Comparison of ENCODE assay signal across 10 cellular contexts in genomic region chr5:67149933-67150523, GRCh38. TPM values are rescaled to one million over a fixed set of nuclear protein-coding genes. Genes with fewer than 3 reads are reported as not detected.
DNase-seq lines count a peak whose midpoint lies in the region; ATAC-seq and TF ChIP-seq lines count a peak whose summit lies in the region.
"Had no signal": no experiment of that assay in that cellular context is flagged by ENCODE, and none has a peak within 500 bp of the region (broad histone marks: within the 10 kb centered on the region; RNA-seq: fewer than 3 reads in every experiment).

No MANE protein-coding gene starts in this region.

- ATAC-seq in SK-N-SH treated with all-trans-retinoic acid at 6 μM for 48 hours: peak; percentile 80; the same call in 2 of the 3 replicates

- peak; percentile 19 for TF ChIP-seq CTCF in glutamatergic neuron (IDR thresholded peaks at IDR 0.05; ENCODE audit: partially characterized antibody, unreplicated experiment)

- peaks cover 7% of the 10 kb centered on the region for H3K4me1 Mint-ChIP-seq in glutamatergic neuron (ENCODE audit: low read depth, unreplicated experiment)
- H3K4me1 Mint-ChIP-seq: B cell had no signal

- H3K9me3 Mint-ChIP-seq in glutamatergic neuron (ENCODE audit: unreplicated experiment): no peaks in the 10 kb centered on the region

- peak; percentile 8 for DNase-seq in NCI-H1105 treated with DMSO at 0.1 percent for 48 hours (lab: John Stamatoyannopoulos, UW)
- no peak for DNase-seq in NCI-H1105 (lab: John Stamatoyannopoulos, UW)
- DNase-seq in glutamatergic neuron: no peak
- DNase-seq in stromal cell of bone marrow (ENCODE audit: low read depth): peak; percentile 21
- DNase-seq in CD1c-positive myeloid dendritic cell (ENCODE audit: extremely low spot score): no peak
- DNase-seq in activated gamma-delta T cell (lab: John Stamatoyannopoulos, UW): no peak
- DNase-seq in NCI-H187 (lab: John Stamatoyannopoulos, UW): no peak
- DNase-seq: NK-92 treated with Interleukin-12 subunit alpha and Interleukin-12 subunit beta, amount 100 ng/mL, for 24 hours had no signal

- H3K36me3 Mint-ChIP-seq in glutamatergic neuron (ENCODE audit: unreplicated experiment): no peaks in the 10 kb centered on the region

- H3K27ac Mint-ChIP-seq in glutamatergic neuron (ENCODE audit: unreplicated experiment): no peak overlapping the region
- H3K27ac Mint-ChIP-seq: B cell had no signal

- H3K4me3 Mint-ChIP-seq in glutamatergic neuron (ENCODE audit: unreplicated experiment): no peak overlapping the region
- H3K4me3 Mint-ChIP-seq: B cell had no signal

- H3K27me3 Mint-ChIP-seq in glutamatergic neuron (ENCODE audit: unreplicated experiment): no peaks in the 10 kb centered on the region
- H3K27me3 Mint-ChIP-seq: B cell had no signal

TF ChIP-seq in SK-N-SH treated with all-trans-retinoic acid at 6 μM for 48 hours, 23 proteins besides CTCF, POLR2A, EP300 and RAD21:
- TF ChIP-seq TCF4 (CRISPR knock-in tag; IDR thresholded peaks at IDR 0.05; ENCODE audit: borderline replicate concordance) (no peak), TOX (CRISPR knock-in tag; IDR thresholded peaks at IDR 0.05; ENCODE audit: borderline replicate concordance) (no peak), ZFP3 (CRISPR knock-in tag; IDR thresholded peaks at IDR 0.05) (no peak), RARB (CRISPR knock-in tag; IDR thresholded peaks at IDR 0.05) (no peak), ZNF565 (CRISPR knock-in tag; conservative IDR thresholded peaks at IDR 0.05; ENCODE audit: low read depth) (no peak), ZFP30 (CRISPR knock-in tag; IDR thresholded peaks at IDR 0.05) (no peak), ARNTL (CRISPR knock-in tag; IDR thresholded peaks at IDR 0.05; ENCODE audit: borderline replicate concordance, low read depth) (no peak), ISL1 (CRISPR knock-in tag; IDR thresholded peaks at IDR 0.05) (no peak), CSDC2 (CRISPR knock-in tag; IDR thresholded peaks at IDR 0.05) (no peak), ESRRG (CRISPR knock-in tag; IDR thresholded peaks at IDR 0.05) (no peak), SNAI2 (CRISPR knock-in tag; IDR thresholded peaks at IDR 0.05) (no peak)
- TF ChIP-seq, protein P1, sequence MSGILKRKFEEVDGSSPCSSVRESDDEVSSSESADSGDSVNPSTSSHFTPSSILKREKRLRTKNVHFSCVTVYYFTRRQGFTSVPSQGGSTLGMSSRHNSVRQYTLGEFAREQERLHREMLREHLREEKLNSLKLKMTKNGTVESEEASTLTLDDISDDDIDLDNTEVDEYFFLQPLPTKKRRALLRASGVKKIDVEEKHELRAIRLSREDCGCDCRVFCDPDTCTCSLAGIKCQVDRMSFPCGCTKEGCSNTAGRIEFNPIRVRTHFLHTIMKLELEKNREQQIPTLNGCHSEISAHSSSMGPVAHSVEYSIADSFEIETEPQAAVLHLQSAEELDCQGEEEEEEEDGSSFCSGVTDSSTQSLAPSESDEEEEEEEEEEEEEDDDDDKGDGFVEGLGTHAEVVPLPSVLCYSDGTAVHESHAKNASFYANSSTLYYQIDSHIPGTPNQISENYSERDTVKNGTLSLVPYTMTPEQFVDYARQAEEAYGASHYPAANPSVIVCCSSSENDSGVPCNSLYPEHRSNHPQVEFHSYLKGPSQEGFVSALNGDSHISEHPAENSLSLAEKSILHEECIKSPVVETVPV (CRISPR knock-in tag; IDR thresholded peaks at IDR 0.05): no peak

RNA-seq across cellular contexts. Expression of gene CD180, which starts 46.6 kb away (rescaled TPM):
- total RNA-seq in glutamatergic neuron (ENCODE audit: unreplicated experiment): not detected

Comparison
In these comparisons a context has a peak if more than half of its experiments do, and no peak if none do; other contexts are left out.
1. DNase-seq: peak in NCI-H1105 treated with DMSO at 0.1 percent for 48 hours (single experiment) and stromal cell of bone marrow (single experiment); none in NCI-H1105 (single experiment), glutamatergic neuron (single experiment), CD1c-positive myeloid dendritic cell (single experiment), activated gamma-delta T cell (single experiment) and NCI-H187 (0 of 2).